19 cellular contexts compared by ENCODE assay signal in genomic region chr10:126017961-126018560, GRCh38.
DNase-seq lines count a peak whose midpoint lies in the region; ATAC-seq and TF ChIP-seq lines count a peak whose summit lies in the region.
"Had no signal": no experiment of that assay in that cellular context is flagged by ENCODE, and none has a peak within 500 bp of the region (broad histone marks: within the 10 kb centered on the region; RNA-seq: fewer than 3 reads in every experiment).

No MANE protein-coding gene starts in this region.

- TF ChIP-seq CTCF in AG10803 (conservative IDR thresholded peaks at IDR 0.05; ENCODE audit: low read length) (no peak), brain microvascular endothelial cell (IDR thresholded peaks at IDR 0.05; ENCODE audit: low read depth, low read length, missing control alignments) (no peak), right atrium auricular region (IDR thresholded peaks at IDR 0.05) (no peak)

- DNase-seq in AG10803 (ENCODE audit: low read depth) = peak; percentile 37
- peak; percentile 24 for DNase-seq in HK-2 (ENCODE audit: unreplicated experiment)
- peak; percentile 78 for DNase-seq in brain microvascular endothelial cell
- peak; percentile 94 for DNase-seq in kidney glomerular epithelial cell (lab: John Stamatoyannopoulos, UW)
- no peak for DNase-seq in SHP77 (lab: John Stamatoyannopoulos, UW)
- no peak for DNase-seq in right atrium auricular region (ENCODE audit: low spot score)
- no peak for DNase-seq in activated CD4-positive, alpha-beta T cell treated with anti-CD3 and anti-CD28 coated beads, Interleukin-2, amount 50 U/mL, for 1 hour
- DNase-seq: activated CD4-positive, alpha-beta T cell treated with anti-CD3 and anti-CD28 coated beads, Interleukin-2, amount 10 ng/mL, durations not matched to agents 24 days and 14 days; activated CD8-positive, alpha-beta memory T cell treated with anti-CD3 and anti-CD28 coated beads, Interleukin-2, amount 50 U/mL, for 48 hours; anterior cingulate cortex; Karpas-422; NCI-H1417; NCI-H2171; NCI-H82; stimulated activated naive CD8-positive, alpha-beta T cell treated with anti-CD3 and anti-CD28 coated beads, Interleukin-15, amount 100 ng/mL, for 72 hours; trophoblast cell had no signal

- in situ Hi-C loops in brain microvascular endothelial cell (cut with HindIII; ENCODE audit: low pct_ligation_motif_present, low sequenced_read_pairs) = no loop called here

- no peak for ATAC-seq in GM19455 (IDR thresholded peaks at IDR 0.05; ENCODE audit: unreplicated experiment)
- ATAC-seq: gastroesophageal sphincter; Panc1; stimulated activated naive CD8-positive, alpha-beta T cell treated with anti-CD3 and anti-CD28 coated beads, Interleukin-15, amount 100 ng/mL, for 72 hours had no signal

- H3K27me3 ChIP-seq in brain microvascular endothelial cell (replicated peaks) = no peaks in the 10 kb centered on the region
- H3K27me3 ChIP-seq in right atrium auricular region = no peaks in the 10 kb centered on the region
- H3K27me3 ChIP-seq: gastroesophageal sphincter had no signal

- H3K9me3 ChIP-seq in right atrium auricular region = no peaks in the 10 kb centered on the region

- no peaks in the 10 kb centered on the region for H3K4me1 ChIP-seq in right atrium auricular region
- H3K4me1 ChIP-seq: gastroesophageal sphincter had no signal

- H3K36me3 ChIP-seq in brain microvascular endothelial cell (replicated peaks) (peaks cover 6% of the 10 kb centered on the region), right atrium auricular region (no peaks in the 10 kb centered on the region)
- H3K36me3 ChIP-seq: gastroesophageal sphincter had no signal

- peak overlapping the region; percentile 56 for H3K27ac ChIP-seq in brain microvascular endothelial cell
- no peak overlapping the region for H3K27ac ChIP-seq in right atrium auricular region
- H3K27ac ChIP-seq: gastroesophageal sphincter had no signal

- H3K4me3 ChIP-seq in AG10803 (ENCODE audit: low read length) = no peak overlapping the region
- H3K4me3 ChIP-seq in brain microvascular endothelial cell (ENCODE audit: low read depth, low read length) = no peak overlapping the region
- no peak overlapping the region for H3K4me3 ChIP-seq in right atrium auricular region
- H3K4me3 ChIP-seq: gastroesophageal sphincter had no signal

Comparison
In these comparisons a context has a peak if more than half of its experiments do, and no peak if none do; other contexts are left out.
1. DNase-seq: peak in AG10803 (single experiment), HK-2 (single experiment), brain microvascular endothelial cell (single experiment) and kidney glomerular epithelial cell (single experiment); none in SHP77 (0 of 2), right atrium auricular region (single experiment) and activated CD4-positive, alpha-beta T cell treated with anti-CD3 and anti-CD28 coated beads, Interleukin-2, amount 50 U/mL, for 1 hour (single experiment).